ENCODE assay signal across 17 cellular contexts in the genomic region with DNA sequence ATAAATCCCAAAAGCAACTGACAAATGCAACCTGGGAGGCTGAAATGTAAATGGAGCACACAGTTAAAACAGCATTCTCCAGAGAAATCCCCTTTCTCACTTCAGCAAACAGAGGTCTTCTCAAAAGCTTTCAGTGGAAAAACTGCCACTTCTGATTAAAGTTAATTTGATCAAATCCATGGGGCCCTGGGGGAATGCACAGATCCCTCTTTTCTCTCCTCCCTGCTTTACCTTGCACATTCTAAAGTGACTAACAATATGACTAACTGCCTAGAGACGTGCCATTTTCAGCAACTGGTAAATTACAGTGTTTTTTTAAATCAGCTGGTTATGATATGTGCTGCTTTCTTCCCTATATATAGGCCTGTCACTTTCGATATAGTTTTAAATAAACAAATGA.
DNase-seq lines count a peak whose midpoint lies in the region; ATAC-seq, FAIRE-seq and TF ChIP-seq lines count a peak whose summit lies in the region.
"Had no signal": no experiment of that assay in that cellular context is flagged by ENCODE, and none has a peak within 500 bp of the region (broad histone marks: within the 10 kb centered on the region; RNA-seq: fewer than 3 reads in every experiment).

No MANE protein-coding gene starts in this region.

- peaks cover 45% of the 10 kb centered on the region for H3K4me1 Mint-ChIP-seq in osteocyte (ENCODE audit: unreplicated experiment)

- no peak overlapping the region for H3K4me3 Mint-ChIP-seq in osteocyte (ENCODE audit: unreplicated experiment)
- H3K4me3 Mint-ChIP-seq: CD4-positive, alpha-beta memory T cell; naive thymus-derived CD4-positive, alpha-beta T cell had no signal

- H3K4me3 ChIP-seq in bronchial epithelial cell (ENCODE audit: low read depth, low read length), result no peak overlapping the region
- H3K4me3 ChIP-seq in ascending aorta, result no peak overlapping the region
- H3K4me3 ChIP-seq: sigmoid colon had no signal

- H3K4me1 ChIP-seq in ascending aorta, result peaks cover 5 to 8% of the 10 kb centered on the region in 2 donors

- TF ChIP-seq CTCF in bronchial epithelial cell (IDR thresholded peaks at IDR 0.05; ENCODE audit: insufficient read depth, low read length, severe bottlenecking) (no peak), osteocyte (IDR thresholded peaks at IDR 0.05) (no peak), ascending aorta (IDR thresholded peaks at IDR 0.05) (no peak)

- H3K36me3 Mint-ChIP-seq in osteocyte (ENCODE audit: unreplicated experiment), result no peaks in the 10 kb centered on the region
- H3K36me3 Mint-ChIP-seq: CD4-positive, alpha-beta memory T cell had no signal

- H3K27ac Mint-ChIP-seq in osteocyte (ENCODE audit: unreplicated experiment), result peak overlapping the region; percentile 45
- H3K27ac Mint-ChIP-seq: CD4-positive, alpha-beta memory T cell had no signal

- H3K9me3 ChIP-seq in ascending aorta, result no peaks in the 10 kb centered on the region
- H3K9me3 ChIP-seq: sigmoid colon had no signal

- ATAC-seq in HG03039 (IDR thresholded peaks at IDR 0.05; ENCODE audit: unreplicated experiment), result no peak
- ATAC-seq: naive thymus-derived CD4-positive, alpha-beta T cell had no signal

- no peaks in the 10 kb centered on the region for H3K36me3 ChIP-seq in bronchial epithelial cell (ENCODE audit: control insufficient read depth, insufficient read depth, low read length)
- no peaks in the 10 kb centered on the region for H3K36me3 ChIP-seq in ascending aorta
- H3K36me3 ChIP-seq: brain microvascular endothelial cell, sigmoid colon had no signal

- H3K27ac ChIP-seq in caudate nucleus (ENCODE audit: low read depth, low read length) (no peak overlapping the region), ascending aorta (no peak overlapping the region)
- H3K27ac ChIP-seq: brain microvascular endothelial cell, sigmoid colon had no signal

- no peak for FAIRE-seq in bronchial epithelial cell (lab: Jason Lieb, UNC)
- FAIRE-seq: endometrium had no signal

- H3K9me3 Mint-ChIP-seq in osteocyte (ENCODE audit: unreplicated experiment), result no peaks in the 10 kb centered on the region
- H3K9me3 Mint-ChIP-seq: CD4-positive, alpha-beta memory T cell; naive thymus-derived CD4-positive, alpha-beta T cell had no signal

- DNase-seq in HCEC 1CT (peak; percentile 63), NCI-H69 (lab: John Stamatoyannopoulos, UW) (peak; percentile 59), bronchial epithelial cell (ENCODE audit: low read depth) (peak; percentile 75), osteocyte (ENCODE audit: extremely low spot score, unreplicated experiment) (no peak), NCI-H2107 treated with DMSO at 0.1 percent for 48 hours (lab: John Stamatoyannopoulos, UW; ENCODE audit: unreplicated experiment) (no peak), caudate nucleus (lab: John Stamatoyannopoulos, UW) (no peak), ascending aorta (ENCODE audit: low spot score in 2 of 2) (no peak)
- DNase-seq: activated CD4-positive, alpha-beta T cell treated with anti-CD3 and anti-CD28 coated beads for 4 hours; brain microvascular endothelial cell; CD4-positive, alpha-beta memory T cell; GDM1; head of caudate nucleus; MM.1S; naive thymus-derived CD4-positive, alpha-beta T cell; sigmoid colon had no signal

- intact Hi-C loops in ascending aorta (cut with DNase I), result loop anchor here (5.0 kb wide), 1 partner anchor 52 kb away; no protein-coding TSS in a partner anchor

- H3K27me3 ChIP-seq in bronchial epithelial cell (ENCODE audit: control insufficient read depth, insufficient read depth, low read length), result no peaks in the 10 kb centered on the region
- no peaks in the 10 kb centered on the region for H3K27me3 ChIP-seq in ascending aorta
- H3K27me3 ChIP-seq: brain microvascular endothelial cell, sigmoid colon had no signal

- no peaks in the 10 kb centered on the region for H3K27me3 Mint-ChIP-seq in osteocyte (ENCODE audit: unreplicated experiment)
- H3K27me3 Mint-ChIP-seq: CD4-positive, alpha-beta memory T cell; naive thymus-derived CD4-positive, alpha-beta T cell had no signal

Comparison
In these comparisons a context has a peak if more than half of its experiments do, and no peak if none do; other contexts are left out.
1. DNase-seq: peak in HCEC 1CT (single experiment), NCI-H69 (single experiment) and bronchial epithelial cell (single experiment); none in osteocyte (single experiment), NCI-H2107 treated with DMSO at 0.1 percent for 48 hours (single experiment), caudate nucleus (0 of 61) and ascending aorta (0 of 2).